ENCODE assay signal across 25 cellular contexts in genomic region chr13:36831291-36831690, GRCh38.
"Had no signal": no experiment of that assay in that cellular context is flagged by ENCODE, and none has a peak within 500 bp of the region (broad histone marks: within the 10 kb centered on the region; RNA-seq: fewer than 3 reads in every experiment).

No MANE protein-coding gene starts in this region.

- H3K4me1 ChIP-seq: stomach, suprapubic skin, testis, thyroid gland, tibial artery, tibial nerve, transverse colon, upper lobe of right lung, uterus, vagina had no signal

- DNase-seq: stimulated activated CD4-positive, alpha-beta T cell treated with anti-CD3 and anti-CD28 coated beads, Interleukin-2, amount 100 ng/mL, for 48 hours; stimulated activated CD4-positive, alpha-beta T cell treated with anti-CD3 and anti-CD28 coated beads, Interleukin-4, amount 100 ng/mL, for 1 hour; stimulated activated CD4-positive, alpha-beta T cell treated with anti-CD3 and anti-CD28 coated beads, Interleukin-4, amount 100 ng/mL, for 24 hours; stimulated activated CD4-positive, alpha-beta T cell treated with anti-CD3 and anti-CD28 coated beads, Interleukin-4, amount 100 ng/mL, for 4 hours; stimulated activated CD8-positive, alpha-beta memory T cell treated with anti-CD3 and anti-CD28 coated beads, Interleukin-4, amount 100 ng/mL, for 48 hours; stimulated activated naive B cell treated with anti-CD40 and anti-IgM and Interleukin-4, amounts not matched to agents 10 μg/mL and 1 μg/mL and 100 μg/mL, for 72 hours; stimulated activated naive CD4-positive, alpha-beta T cell; stimulated activated naive CD4-positive, alpha-beta T cell treated with Interleukin-2 at 50 U/mL for 16 hours; stimulated activated naive CD8-positive, alpha-beta T cell treated with anti-CD3 and anti-CD28 coated beads, Interleukin-15, amount 100 ng/mL, for 72 hours; stimulated activated naive CD8-positive, alpha-beta T cell treated with anti-CD3 and anti-CD28 coated beads, Interleukin-15, Interleukin-2, amounts not matched to agents 100 U/mL and 50 U/mL, for 24 hours; stomach; substantia nigra; testis; thyroid gland; tibial artery; transverse colon; upper lobe of left lung; upper lobe of right lung; uterus had no signal

- H3K27me3 ChIP-seq: stomach, suprapubic skin, testis, thyroid gland, tibial artery, tibial nerve, transverse colon, upper lobe of left lung, upper lobe of right lung, uterus, vagina had no signal

- ATAC-seq: stimulated activated effector memory CD8-positive, alpha-beta T cell treated with anti-CD3 and anti-CD28 coated beads, Interleukin-12 subunit alpha, Interleukin-12 subunit beta, amount 100 ng/mL, for 72 hours; stimulated activated memory B cell treated with anti-CD40 and anti-IgM and Interleukin-4, amounts not matched to agents 10 μg/mL and 1 μg/mL and 100 μg/mL, for 72 hours; stimulated activated naive B cell treated with anti-CD40 and anti-IgM and Interleukin-4, amounts not matched to agents 10 μg/mL and 1 μg/mL and 100 μg/mL, for 72 hours; stimulated activated naive CD8-positive, alpha-beta T cell treated with anti-CD3 and anti-CD28 coated beads, Interleukin-15, amount 100 ng/mL, for 72 hours; stimulated activated naive CD8-positive, alpha-beta T cell treated with anti-CD3 and anti-CD28 coated beads, Interleukin-15, Interleukin-2, amounts not matched to agents 100 U/mL and 50 U/mL, for 24 hours; upper lobe of right lung had no signal

- H3K36me3 ChIP-seq: thoracic aorta, uterus had no signal

- H3K4me3 ChIP-seq: stomach, suprapubic skin, testis, thoracic aorta, thyroid gland, tibial artery, tibial nerve, transverse colon, upper lobe of left lung, upper lobe of right lung, uterus, vagina had no signal

- H3K9me3 ChIP-seq: stomach, suprapubic skin, testis, thoracic aorta, thyroid gland, tibial artery, tibial nerve, transverse colon, upper lobe of left lung, upper lobe of right lung, uterus, vagina had no signal

- H3K27ac ChIP-seq: stomach, suprapubic skin, testis, thoracic aorta, thyroid gland, tibial artery, tibial nerve, transverse colon, upper lobe of left lung, upper lobe of right lung, uterus, vagina had no signal
